ENCODE assay signal across 8 cellular contexts in the genomic region with DNA sequence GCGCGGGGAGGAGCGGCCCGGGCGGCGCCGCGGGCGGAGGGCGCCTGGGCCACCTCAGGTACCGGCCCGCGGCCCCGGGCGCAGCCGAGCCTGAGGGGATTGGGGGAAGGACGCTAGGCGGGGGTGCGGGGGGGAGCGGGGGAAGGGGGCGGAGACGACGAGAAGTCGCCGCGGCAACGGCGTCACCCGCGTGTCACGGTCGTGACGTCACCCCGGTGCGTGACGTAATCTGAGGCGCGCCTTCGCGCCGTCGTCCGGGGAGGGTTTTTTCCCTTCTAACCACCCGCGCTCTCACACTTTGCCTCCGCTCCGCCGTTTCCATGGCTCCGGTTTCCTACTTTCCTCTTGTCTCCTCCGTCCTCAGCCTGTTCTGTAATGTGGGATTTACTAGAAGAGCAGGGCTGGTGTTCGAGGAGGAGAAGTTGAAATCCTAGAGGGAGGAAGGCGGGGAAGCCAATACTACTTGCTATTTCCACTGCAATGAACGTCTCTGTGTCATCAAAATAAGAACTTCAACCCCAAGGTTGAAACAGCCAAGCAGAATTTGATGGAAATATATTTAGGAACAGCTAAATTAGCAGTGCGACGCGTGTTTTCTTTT. TPM values are rescaled to one million over a fixed set of nuclear protein-coding genes. Genes with fewer than 3 reads are reported as not detected.
DNase-seq lines count a peak whose midpoint lies in the region; ATAC-seq, FAIRE-seq and TF ChIP-seq lines count a peak whose summit lies in the region.

A gene (minus strand): TSS at position 109 of the 601 bp plus-strand sequence. CDS start 226 bp downstream, outside the sequence.

- H3K9me3 Mint-ChIP-seq in activated naive CD8-positive, alpha-beta T cell treated with anti-CD3 and anti-CD28 coated beads, Interleukin-2, amount 50 U/mL, for 24 hours: no peaks in the 10 kb centered on the region

- peaks cover 21% of the 10 kb centered on the region for H3K4me1 Mint-ChIP-seq in activated naive CD8-positive, alpha-beta T cell treated with anti-CD3 and anti-CD28 coated beads, Interleukin-2, amount 50 U/mL, for 24 hours

- H3K36me3 Mint-ChIP-seq in activated naive CD8-positive, alpha-beta T cell treated with anti-CD3 and anti-CD28 coated beads, Interleukin-2, amount 50 U/mL, for 24 hours (ENCODE audit: low read depth): no peaks in the 10 kb centered on the region

- peak within 1 kb of the TSS; percentile 86 for H3K4me3 Mint-ChIP-seq in activated naive CD8-positive, alpha-beta T cell treated with anti-CD3 and anti-CD28 coated beads, Interleukin-2, amount 50 U/mL, for 24 hours

- H3K4me1 ChIP-seq in pancreas (peaks cover 14 to 35% (median 27%) of the 10 kb centered on the region in 3 donors), thyroid gland (peaks cover 12 to 15% of the 10 kb centered on the region in 2 donors)

- H3K27ac Mint-ChIP-seq in activated naive CD8-positive, alpha-beta T cell treated with anti-CD3 and anti-CD28 coated beads, Interleukin-2, amount 50 U/mL, for 24 hours: peak within 1 kb of the TSS; percentile 92

- intact Hi-C loops in Right ventricle myocardium superior (cut with DNase I): no loop called here
- intact Hi-C loops in pancreas (cut with DNase I): no loop called here
- intact Hi-C loops in thyroid gland (cut with DNase I): loop anchor here (5.0 kb wide), 1 partner anchor 87 kb away; a partner anchor contains a TSS

- no peaks in the 10 kb centered on the region for H3K36me3 ChIP-seq in pancreas
- H3K36me3 ChIP-seq in thyroid gland: no peaks in the 10 kb centered on the region

- WGBS in pancreas, 2 donors: 1 to 2% methylated on average over 23 to 55 of the region's 56 CpGs
- 0 to 2% methylated on average over 14 to 20 of the region's 56 CpGs for WGBS in thyroid gland, 2 donors

- no peaks in the 10 kb centered on the region for H3K27me3 Mint-ChIP-seq in activated naive CD8-positive, alpha-beta T cell treated with anti-CD3 and anti-CD28 coated beads, Interleukin-2, amount 50 U/mL, for 24 hours

- H3K27ac ChIP-seq in pancreas: peak within 1 kb of the TSS; percentile 97 to 99 (median 98)
- H3K27ac ChIP-seq in thyroid gland: peak within 1 kb of the TSS; percentile 98 to 99 (median 99)

- no peak for TF ChIP-seq POLR2A in thyroid gland (IDR thresholded peaks at IDR 0.05)

- DNase-seq in GM12864 (ENCODE audit: low read depth): peak; percentile 58
- peak; percentile 95 to 97 (median 96) for DNase-seq in NCI-H1417 (lab: John Stamatoyannopoulos, UW)
- DNase-seq in SW480 (ENCODE audit: low spot score): peak; percentile 80
- DNase-seq in activated naive CD8-positive, alpha-beta T cell treated with anti-CD3 and anti-CD28 coated beads, Interleukin-2, amount 50 U/mL, for 24 hours: peak; percentile 97
- peak; percentile 95 for DNase-seq in Right ventricle myocardium superior
- peak; percentile 84 to 98 (median 92) for DNase-seq in pancreas
- DNase-seq in thyroid gland: peak; percentile 84 to 86

- H3K4me3 ChIP-seq in GM12864 (ENCODE audit: low read depth, low read length): peak within 1 kb of the TSS; percentile 87
- peak within 1 kb of the TSS; percentile 56 to 94 (median 86) for H3K4me3 ChIP-seq in pancreas
- H3K4me3 ChIP-seq in thyroid gland (replicated peaks in 1 of 3): peak within 1 kb of the TSS; percentile 88 to 95 (median 95)

- FAIRE-seq in pancreas (lab: Jason Lieb, UNC): no peak

- TF ChIP-seq CTCF in GM12864 (IDR thresholded peaks at IDR 0.05; ENCODE audit: low read depth, low read length, missing control alignments): no peak
- no peak for TF ChIP-seq CTCF in pancreas (IDR thresholded peaks at IDR 0.05)
- peak in 2 of 6 experiments; percentile 9 to 26 for TF ChIP-seq CTCF in thyroid gland (IDR thresholded peaks at IDR 0.05)

- no peaks in the 10 kb centered on the region for H3K9me3 ChIP-seq in pancreas
- no peaks in the 10 kb centered on the region for H3K9me3 ChIP-seq in thyroid gland

- no peaks in the 10 kb centered on the region for H3K27me3 ChIP-seq in pancreas
- no peaks in the 10 kb centered on the region for H3K27me3 ChIP-seq in thyroid gland

- ATAC-seq in HG02759 (IDR thresholded peaks at IDR 0.05; ENCODE audit: unreplicated experiment) (peak; percentile 50), Right ventricle myocardium superior (ENCODE audit: poor library complexity) (peak; percentile 82), pancreas (peak; percentile 76 to 89 (median 78))
- ATAC-seq in activated naive CD8-positive, alpha-beta T cell treated with anti-CD3 and anti-CD28 coated beads, Interleukin-2, amount 50 U/mL, for 24 hours: peak; percentile 67

RNA-seq across cellular contexts. Expression of the gene that starts here (rescaled TPM):
- total RNA-seq in Right ventricle myocardium superior: 16.6 TPM
- 10 to 100 TPM; 15.5 to 21.7 (median 16.8) TPM for total RNA-seq in pancreas
- polyA plus RNA-seq in pancreas: 1 to 10 TPM; 5.2 to 6.0 TPM
- total RNA-seq in thyroid gland: 100 to 1,000 TPM in 2 of 4 donors, 10 to 100 TPM in 2; 71.5 to 135 (median 102) TPM

Comparison
In these comparisons a context has a peak if more than half of its experiments do, and no peak if none do; other contexts are left out.
1. Peak in every context shown above with its lines: DNase-seq, ATAC-seq, H3K4me3 ChIP-seq and H3K27ac ChIP-seq.